In the genomic region with DNA sequence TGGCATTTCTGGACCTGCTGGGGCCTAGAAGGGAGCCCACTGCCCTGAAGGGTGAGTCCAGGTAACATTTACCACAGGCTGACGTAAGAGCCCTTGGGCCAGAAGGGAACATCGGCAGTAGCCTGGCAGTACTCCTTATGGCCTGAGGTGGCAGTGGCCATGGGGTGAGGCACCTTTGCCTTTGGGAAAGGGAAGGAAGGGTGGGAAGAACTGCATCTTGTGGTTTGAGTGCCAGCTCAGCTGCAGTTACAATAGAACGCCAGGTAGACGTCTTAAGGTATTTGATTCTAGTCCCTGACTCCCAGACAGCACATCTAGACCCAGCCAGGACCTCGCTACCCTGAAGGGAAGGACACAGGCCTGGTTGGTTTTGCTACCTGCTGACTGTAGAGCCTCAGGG, we compare ENCODE assay signal across 2 cellular contexts.
TF ChIP-seq lines count a peak whose summit lies in the region.

No MANE protein-coding gene starts in this region.

TF ChIP-seq in HepG2, 621 proteins besides CTCF, POLR2A, EP300 and RAD21:
- TF ChIP-seq PHB2 (IDR thresholded peaks at IDR 0.05; ENCODE audit: partially characterized antibody), result no peak
- TF ChIP-seq ARNT (IDR thresholded peaks at IDR 0.05), result no peak

TF ChIP-seq in HCT116, 20 proteins besides CTCF, POLR2A, EP300 and RAD21:
- TF ChIP-seq EGR1 (IDR thresholded peaks at IDR 0.05; ENCODE audit: low read depth) (no peak), TCF7L2 (IDR thresholded peaks at IDR 0.05; ENCODE audit: borderline replicate concordance, extremely low read depth, insufficient read depth, insufficient read length) (no peak), POLR2AphosphoS5 (IDR thresholded peaks at IDR 0.05; ENCODE audit: low read depth, low read length) (no peak), ZNF274 (IDR thresholded peaks at IDR 0.05; ENCODE audit: low read depth, low read length) (no peak)
- TF ChIP-seq, protein P1, sequence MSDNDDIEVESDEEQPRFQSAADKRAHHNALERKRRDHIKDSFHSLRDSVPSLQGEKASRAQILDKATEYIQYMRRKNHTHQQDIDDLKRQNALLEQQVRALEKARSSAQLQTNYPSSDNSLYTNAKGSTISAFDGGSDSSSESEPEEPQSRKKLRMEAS (IDR thresholded peaks at IDR 0.05), result no peak
- TF ChIP-seq, protein P2, sequence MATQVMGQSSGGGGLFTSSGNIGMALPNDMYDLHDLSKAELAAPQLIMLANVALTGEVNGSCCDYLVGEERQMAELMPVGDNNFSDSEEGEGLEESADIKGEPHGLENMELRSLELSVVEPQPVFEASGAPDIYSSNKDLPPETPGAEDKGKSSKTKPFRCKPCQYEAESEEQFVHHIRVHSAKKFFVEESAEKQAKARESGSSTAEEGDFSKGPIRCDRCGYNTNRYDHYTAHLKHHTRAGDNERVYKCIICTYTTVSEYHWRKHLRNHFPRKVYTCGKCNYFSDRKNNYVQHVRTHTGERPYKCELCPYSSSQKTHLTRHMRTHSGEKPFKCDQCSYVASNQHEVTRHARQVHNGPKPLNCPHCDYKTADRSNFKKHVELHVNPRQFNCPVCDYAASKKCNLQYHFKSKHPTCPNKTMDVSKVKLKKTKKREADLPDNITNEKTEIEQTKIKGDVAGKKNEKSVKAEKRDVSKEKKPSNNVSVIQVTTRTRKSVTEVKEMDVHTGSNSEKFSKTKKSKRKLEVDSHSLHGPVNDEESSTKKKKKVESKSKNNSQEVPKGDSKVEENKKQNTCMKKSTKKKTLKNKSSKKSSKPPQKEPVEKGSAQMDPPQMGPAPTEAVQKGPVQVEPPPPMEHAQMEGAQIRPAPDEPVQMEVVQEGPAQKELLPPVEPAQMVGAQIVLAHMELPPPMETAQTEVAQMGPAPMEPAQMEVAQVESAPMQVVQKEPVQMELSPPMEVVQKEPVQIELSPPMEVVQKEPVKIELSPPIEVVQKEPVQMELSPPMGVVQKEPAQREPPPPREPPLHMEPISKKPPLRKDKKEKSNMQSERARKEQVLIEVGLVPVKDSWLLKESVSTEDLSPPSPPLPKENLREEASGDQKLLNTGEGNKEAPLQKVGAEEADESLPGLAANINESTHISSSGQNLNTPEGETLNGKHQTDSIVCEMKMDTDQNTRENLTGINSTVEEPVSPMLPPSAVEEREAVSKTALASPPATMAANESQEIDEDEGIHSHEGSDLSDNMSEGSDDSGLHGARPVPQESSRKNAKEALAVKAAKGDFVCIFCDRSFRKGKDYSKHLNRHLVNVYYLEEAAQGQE (IDR thresholded peaks at IDR 0.05; ENCODE audit: low read depth), result no peak
TF ChIP-seq in HCT116: peak in this region for 0.
